In the genomic region with DNA sequence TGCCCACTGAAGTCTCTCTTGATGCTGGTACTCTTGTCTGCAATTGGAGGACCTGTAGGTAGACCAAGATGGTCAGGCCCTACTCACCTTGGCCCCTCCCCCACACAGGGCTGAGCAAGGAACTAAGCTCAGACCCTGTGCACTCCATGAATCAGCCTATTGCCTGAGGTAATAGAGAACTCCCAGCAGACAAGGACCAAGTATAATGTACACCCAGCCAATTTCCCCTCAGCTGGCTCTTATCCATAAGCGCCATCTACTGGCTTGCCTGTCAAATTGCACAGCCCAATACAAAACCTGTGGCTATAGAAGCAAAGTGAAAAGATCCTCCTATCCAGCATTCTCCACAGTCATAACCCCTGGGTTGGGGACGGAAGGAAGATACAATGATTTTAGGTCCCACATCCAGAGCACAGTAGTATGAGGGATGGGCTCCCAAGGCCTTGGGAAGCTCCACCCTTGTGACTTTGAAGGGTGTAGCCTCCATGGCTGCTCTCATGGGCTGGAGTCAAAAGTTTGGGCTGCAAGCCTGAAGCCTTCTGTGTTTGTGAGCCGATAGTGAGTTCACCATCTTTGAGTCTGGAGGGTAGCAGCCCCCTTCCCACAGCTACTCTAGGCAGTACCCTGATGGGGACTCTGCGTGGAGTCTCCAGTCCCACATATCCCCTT, we compare ENCODE assay signal across 8 cellular contexts. TPM values are rescaled to one million over a fixed set of nuclear protein-coding genes. Genes with fewer than 3 reads are reported as not detected.
A peak's percentile ranks its signal among the peaks of the same experiment; 100 is the strongest.
DNase-seq lines count a peak whose midpoint lies in the region; TF ChIP-seq lines count a peak whose summit lies in the region.

No MANE protein-coding gene starts in this region.

- no peak overlapping the region for H3K27ac Mint-ChIP-seq in HFFc6

- TF ChIP-seq CTCF in GM12873 (IDR thresholded peaks at IDR 0.05; ENCODE audit: insufficient read depth, low read depth, low read length, missing control alignments) (peak; percentile 90), HFFc6 (IDR thresholded peaks at IDR 0.05) (peak; percentile 86)

- no peaks in the 10 kb centered on the region for H3K36me3 Mint-ChIP-seq in HFFc6 (ENCODE audit: low read depth)

- no peaks in the 10 kb centered on the region for H3K9me3 Mint-ChIP-seq in HFFc6

- DNase-seq in A172 (ENCODE audit: low spot score): peak; percentile 64
- DNase-seq in HFFc6: peak; percentile 73
- DNase-seq in M059J (ENCODE audit: low read depth): peak; percentile 74
- DNase-seq in SK-MEL-5 (ENCODE audit: low read depth, low spot score): peak; percentile 73
- peak; percentile 5 for DNase-seq in amniotic stem cell (lab: John Stamatoyannopoulos, UW)
- peak; percentile 68 for DNase-seq in inferior parietal cortex (ENCODE audit: extremely low spot score)
- peak; percentile 40 for DNase-seq in stimulated activated CD4-positive, alpha-beta T cell treated with anti-CD3 and anti-CD28 coated beads, Interleukin-4, amount 100 ng/mL, for 24 hours

- H3K4me3 Mint-ChIP-seq in HFFc6: no peak overlapping the region

- in situ Hi-C loops in SK-MEL-5 (cut with HindIII; ENCODE audit: low pct_unique_long_range_greater_than_20kb, low sequenced_read_pairs): no loop called here

- peaks cover 13% of the 10 kb centered on the region for H3K4me1 Mint-ChIP-seq in HFFc6 (ENCODE audit: low read depth)

- H3K27me3 Mint-ChIP-seq in HFFc6 (ENCODE audit: insufficient read depth): peaks cover 6% of the 10 kb centered on the region

RNA-seq across cellular contexts. Expression of gene GLYATL2, which starts 56.0 kb away (rescaled TPM):
- 0.14 TPM in 1 of 2 replicates, not detected in the other for total RNA-seq in A172 (2014; rRNA removed; shearing (Covaris generic))
- under 1 TPM in 4 of 6 experiments, not detected in 2; 0.12 to 0.75 (median 0.36) TPM for total RNA-seq in HFFc6 (2021; fragmentation: NEBNext Ultra II Directional; extraction: Animal tissue kit (Norgen Biotek cat#: 25700))
- total RNA-seq in M059J (2014; rRNA removed; shearing (Covaris generic)): 6.3 and 14.5 TPM in 2 replicates
- not detected in 2 replicates for total RNA-seq in SK-MEL-5 (2014; rRNA removed; shearing (Covaris generic))
- 0.68 TPM in 1 of 2 replicates, not detected in the other for polyA plus RNA-seq in SK-MEL-5 (2015; cell fraction: cytosol; rRNA removed)
- polyA plus RNA-seq in SK-MEL-5 (2015; cell fraction: nucleus; rRNA removed): 0.12 TPM in 1 of 2 replicates, not detected in the other

RNA-seq across cellular contexts. Expression of gene GLYAT, which starts 56.7 kb away (rescaled TPM):
- not detected in 2 replicates for total RNA-seq in A172 (2014; rRNA removed; shearing (Covaris generic))
- not detected for total RNA-seq in HFFc6 (2021; fragmentation: NEBNext Ultra II Directional; extraction: Animal tissue kit (Norgen Biotek cat#: 25700))
- not detected in 2 replicates for total RNA-seq in M059J (2014; rRNA removed; shearing (Covaris generic))
- total RNA-seq in SK-MEL-5 (2014; rRNA removed; shearing (Covaris generic)): not detected in 2 replicates
- polyA plus RNA-seq in SK-MEL-5 (2015; cell fraction: cytosol; rRNA removed): not detected in 2 replicates
- polyA plus RNA-seq in SK-MEL-5 (2015; cell fraction: nucleus; rRNA removed): not detected in 2 replicates

Comparison
In these comparisons a context has a peak if more than half of its experiments do, and no peak if none do; other contexts are left out.
1. Peak in every context shown above with its lines: DNase-seq.
2. DNase-seq: peak in every context shown above with its lines; median percentile 74 in M059J; 73 in HFFc6; 73 in SK-MEL-5; 68 in inferior parietal cortex; 64 in A172; 40 in stimulated activated CD4-positive, alpha-beta T cell treated with anti-CD3 and anti-CD28 coated beads, Interleukin-4, amount 100 ng/mL, for 24 hours; 5 in amniotic stem cell.